8 cellular contexts compared by ENCODE assay signal in the genomic region with DNA sequence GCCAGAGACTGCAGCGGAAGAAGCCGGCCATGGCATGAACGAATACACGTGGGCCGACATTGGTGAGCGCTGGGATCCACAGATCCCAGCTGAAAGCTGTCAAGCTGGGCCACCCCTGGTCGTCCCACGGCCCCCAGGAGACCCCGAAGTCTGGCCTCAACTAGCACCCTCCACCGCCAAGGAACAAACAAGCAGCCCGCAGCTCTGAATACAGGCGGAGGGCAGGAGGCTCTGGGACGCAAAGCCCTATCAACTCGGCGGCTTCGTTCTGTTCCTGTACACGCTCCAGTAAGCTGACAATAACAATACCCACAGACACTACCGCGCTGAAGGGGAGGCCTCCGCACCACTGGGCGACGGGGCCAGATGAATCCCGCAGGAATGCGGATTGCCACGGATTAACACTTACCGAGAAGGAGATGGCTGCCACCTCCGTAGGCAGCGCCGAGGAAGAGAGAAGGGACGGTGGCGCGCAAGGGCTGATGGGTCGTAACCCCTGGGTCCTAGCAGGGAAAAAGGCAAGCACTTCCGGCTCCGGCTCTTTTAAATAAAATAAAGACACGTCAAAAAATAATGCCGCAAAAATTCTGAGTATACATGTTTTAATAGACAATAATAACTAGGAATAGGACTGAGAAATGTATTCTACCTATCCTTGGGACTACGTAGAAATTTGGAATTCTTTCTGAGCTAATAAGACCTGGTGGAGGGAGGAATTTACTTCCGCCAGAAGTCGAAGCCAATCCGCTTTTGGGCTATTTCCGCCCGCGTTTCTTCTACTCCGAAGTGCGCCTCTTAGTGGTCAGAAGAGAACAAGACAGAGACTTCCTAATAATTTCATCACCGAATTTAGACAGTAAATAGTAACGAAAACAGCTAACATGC. TPM values are rescaled to one million over a fixed set of nuclear protein-coding genes. Genes with fewer than 3 reads are reported as not detected.
A peak's percentile ranks its signal among the peaks of the same experiment; 100 is the strongest.
DNase-seq lines count a peak whose midpoint lies in the region; ATAC-seq, FAIRE-seq and TF ChIP-seq lines count a peak whose summit lies in the region.

A gene (minus strand): TSS at position 481 of the 885 bp plus-strand sequence. CDS start 1,328 bp downstream, outside the sequence.

- peak within 1 kb of the TSS; percentile 93 for H3K27ac ChIP-seq in H1 (ENCODE audit: low read depth, low read length)

- H3K79me1 ChIP-seq in H1 (ENCODE audit: low read depth, low read length): peaks cover 10% of the 10 kb centered on the region

- peak in 1 of 2 experiments; percentile 26; a peak in 1 of 4 replicates for TF ChIP-seq RAD21 in H1 (IDR thresholded peaks at IDR 0.05 in 1 of 2, conservative IDR thresholded peaks at IDR 0.05 in 1 of 2; ENCODE audit: low read depth in 2 of 2, low read length in 2 of 2)

- peak within 1 kb of the TSS; percentile 95 for H3K4me3 Mint-ChIP-seq in memory B cell

- 2% methylated on average over 48 of the region's 48 CpGs; no CpG with 5 or more reads in 1 of the 2 experiments for WGBS in H1 (ENCODE audit: extremely low coverage in 1 of 2, insufficient coverage in 1 of 2, insufficient read length in 1 of 2, insufficient replicate concordance in 2 of 2, low coverage in 1 of 2, low lambda C conversion rate in 2 of 2, missing lambda C conversion rate in 1 of 2), 2 experiments

- peaks cover 10% of the 10 kb centered on the region for H3K23me2 ChIP-seq in H1 (ENCODE audit: low read depth, low read length)

- no peak within 1 kb of the TSS for H2BK15ac ChIP-seq in H1 (ENCODE audit: low read length)

- H3K4me3 ChIP-seq in H1 (ENCODE audit: extremely low read depth in 1 of 4, insufficient read depth in 2 of 4, low read depth in 3 of 4, low read length in 4 of 4): peak within 1 kb of the TSS; percentile 88 to 100 (median 94)

- peak within 1 kb of the TSS; percentile 95 for H4K91ac ChIP-seq in H1 (replicated peaks; ENCODE audit: insufficient read length, low read length)

- peak within 1 kb of the TSS; percentile 88 for H3K56ac ChIP-seq in H1 (replicated peaks; ENCODE audit: insufficient read length, low read depth, low read length)

- DNase-seq in COR-L47 (lab: John Stamatoyannopoulos, UW) (peak; percentile 78), HT1080 (ENCODE audit: low read depth) (peak; percentile 87), NOMO-1 (lab: John Stamatoyannopoulos, UW; ENCODE audit: unreplicated experiment in 2 of 2) (peak; percentile 80 to 96), H1 (ENCODE audit: low read depth in 1 of 2, low spot score in 2 of 2) (peak; percentile 81 to 86), memory B cell (ENCODE audit: low spot score in 2 of 2) (peak; percentile 77 to 84)
- DNase-seq in stimulated activated CD8-positive, alpha-beta memory T cell treated with anti-CD3 and anti-CD28 coated beads, Interleukin-12 subunit alpha, Interleukin-12 subunit beta, amount 100 ng/mL, for 24 hours (ENCODE audit: extremely low read depth): peak; percentile 57

- peak within 1 kb of the TSS; percentile 96 for H4K5ac ChIP-seq in H1 (ENCODE audit: insufficient read length, low read depth, low read length)

- 0 out of 2 replicates have a peak within 1 kb of the TSS, but pooled peaks have one; percentile 60 for H2BK12ac ChIP-seq in H1 (ENCODE audit: low read depth, low read length)

- H3K79me2 ChIP-seq in H1 (ENCODE audit: control insufficient read depth in 1 of 2, insufficient read depth in 2 of 2, low read length in 2 of 2): peaks cover 21 to 50% of the 10 kb centered on the region in 2 experiments

- H3K23ac ChIP-seq in H1 (ENCODE audit: insufficient read length): no peak within 1 kb of the TSS

- peak within 1 kb of the TSS; percentile 99 for H3K27ac Mint-ChIP-seq in memory B cell

- peak within 1 kb of the TSS; percentile 22; the same call in 1 of the 2 replicates for H2AFZ ChIP-seq in H1 (ENCODE audit: low read length)

- H3K4ac ChIP-seq in H1 (replicated peaks; ENCODE audit: insufficient read length, low read depth, low read length): peak within 1 kb of the TSS; percentile 98

- no peak within 1 kb of the TSS for H3K14ac ChIP-seq in H1 (ENCODE audit: insufficient read length)

- H3K9ac ChIP-seq in H1 (replicated peaks in 1 of 4; ENCODE audit: extremely low read depth in 1 of 4, low read depth in 3 of 4, low read length in 3 of 4): peak within 1 kb of the TSS; percentile 93 to 99 (median 98)

- H3K4me2 ChIP-seq in H1 (ENCODE audit: insufficient read depth in 1 of 2, low read depth in 2 of 2, low read length in 2 of 2): peak within 1 kb of the TSS; percentile 96 to 100

- ATAC-seq in GM21360 (IDR thresholded peaks at IDR 0.05; ENCODE audit: unreplicated experiment): peak; percentile 74
- ATAC-seq in memory B cell (ENCODE audit: low read depth): peak; percentile 86

- peaks cover 13% of the 10 kb centered on the region for H3K36me3 Mint-ChIP-seq in memory B cell

- TF ChIP-seq POLR2A in H1 (IDR thresholded peaks at IDR 0.05; ENCODE audit: control extremely low read depth in 1 of 2, low read depth in 2 of 2, low read length in 2 of 2): peak; percentile 95 to 97

- no peak within 1 kb of the TSS for H2BK20ac ChIP-seq in H1 (ENCODE audit: low read length)

- no peaks in the 10 kb centered on the region for H3K27me3 ChIP-seq in H1 (replicated peaks in 1 of 4; ENCODE audit: control insufficient read depth in 3 of 4, extremely low read depth in 1 of 4, insufficient read depth in 3 of 4, low read length in 3 of 4)

- TF ChIP-seq EP300 in H1 (IDR thresholded peaks at IDR 0.05; ENCODE audit: borderline replicate concordance in 1 of 2, low read depth in 2 of 2, low read length in 2 of 2): no peak

- no peaks in the 10 kb centered on the region for H3K27me3 Mint-ChIP-seq in memory B cell

- H2AK5ac ChIP-seq in H1 (ENCODE audit: low read depth, low read length): peak within 1 kb of the TSS; percentile 95

- peak within 1 kb of the TSS; percentile 95 for H3K18ac ChIP-seq in H1 (ENCODE audit: extremely low read depth, low read length)

- H4K8ac ChIP-seq in H1 (ENCODE audit: extremely low read depth, insufficient read depth, low read length): peak within 1 kb of the TSS; percentile 99

- POLR2A ChIA-PET in activated CD8-positive, alpha-beta memory T cell treated with anti-CD3 and anti-CD28 coated beads for 36 hours (lab: Charles Lee): interaction anchor here (0.6 to 2.8 kb wide), 7 partner anchors 10 to 639 kb away, joined by 3 to 20 read pairs (median 4); a partner anchor contains a TSS
- POLR2A ChIA-PET in H1 (lab: Charles Lee; ENCODE audit: partially characterized antibody): interaction anchor here (0.7 to 20.9 kb wide), 36 partner anchors 19 to 579 kb away, joined by 3 to 661 read pairs (median 4); a partner anchor contains a TSS

- H4K20me1 ChIP-seq in H1 (replicated peaks in 1 of 2; ENCODE audit: control insufficient read depth in 1 of 2, insufficient read depth in 2 of 2, low read length in 2 of 2): peaks cover 21 to 33% of the 10 kb centered on the region in 2 experiments

- H3K36me3 ChIP-seq in H1 (ENCODE audit: control insufficient read depth in 2 of 4, insufficient read depth in 4 of 4, low read length in 3 of 4): peaks cover 33 to 43% (median 41%) of the 10 kb centered on the region in 4 experiments

- peaks cover 4% of the 10 kb centered on the region in 2 experiments; a peak in 3 of 4 replicates for H3K9me3 ChIP-seq in H1 (ENCODE audit: insufficient read depth in 2 of 2, low read depth in 1 of 2, low read length in 1 of 2)

- H3K9me3 Mint-ChIP-seq in memory B cell: no peaks in the 10 kb centered on the region

- peaks cover 5 to 14% (median 10%) of the 10 kb centered on the region in 4 experiments for H3K4me1 ChIP-seq in H1 (replicated peaks in 1 of 4; ENCODE audit: control insufficient read depth in 3 of 4, insufficient read depth in 4 of 4, low read length in 3 of 4)

- H2BK120ac ChIP-seq in H1 (replicated peaks; ENCODE audit: low read depth, low read length): no peak within 1 kb of the TSS

- TF ChIP-seq CTCF in H1 (IDR thresholded peaks at IDR 0.05; ENCODE audit: control extremely low read depth in 1 of 3, insufficient read depth in 1 of 3, low read depth in 1 of 3, low read length in 3 of 3): peak in 2 of 3 experiments; percentile 68 to 84; a peak in 3 of 4 replicates

- peaks cover 35% of the 10 kb centered on the region for H3K4me1 Mint-ChIP-seq in memory B cell

- H2BK5ac ChIP-seq in H1 (ENCODE audit: low read depth, low read length): peak within 1 kb of the TSS; percentile 98

- FAIRE-seq in H1 (lab: Jason Lieb, UNC): peak; percentile 19

- CTCF ChIA-PET in activated CD8-positive, alpha-beta memory T cell treated with anti-CD3 and anti-CD28 coated beads for 36 hours (lab: Charles Lee): interaction anchor here (0.6 to 2.4 kb wide), 16 partner anchors 9 to 151 kb away, joined by 3 to 12 read pairs (median 4); no protein-coding TSS in a partner anchor
- CTCF ChIA-PET in H1 (lab: Charles Lee; ENCODE audit: partially characterized antibody): interaction anchor here (0.6 to 4.3 kb wide), 29 partner anchors 9 to 136 kb away, joined by 3 to 23 read pairs (median 4); no protein-coding TSS in a partner anchor

TF ChIP-seq in H1, 55 proteins besides CTCF, POLR2A, EP300 and RAD21 (continues in another document):
- TF ChIP-seq SP4 (IDR thresholded peaks at IDR 0.05; ENCODE audit: low read length) (0 out of 2 replicates have a peak, but pooled peaks have one; percentile 44), SP1 (IDR thresholded peaks at IDR 0.05; ENCODE audit: low read depth, low read length) (peak; percentile 46; the same call in 1 of the 2 replicates), YY1 (IDR thresholded peaks at IDR 0.05; ENCODE audit: low read depth, low read length) (peak; percentile 84; the same call in 1 of the 2 replicates), RBBP5 (IDR thresholded peaks at IDR 0.05; ENCODE audit: borderline replicate concordance, low read depth, low read length) (no peak), EZH2 (IDR thresholded peaks at IDR 0.05; ENCODE audit: low read depth, low read length, severe bottlenecking) (no peak), ZNF274 (IDR thresholded peaks at IDR 0.05; ENCODE audit: borderline replicate concordance, extremely low read depth, low read length) (no peak), CBX8 (IDR thresholded peaks at IDR 0.05; ENCODE audit: borderline replicate concordance, low read depth, low read length) (no peak)

RNA-seq across cellular contexts. Expression of the gene that starts here (rescaled TPM):
- 2,698 and 2,901 TPM in 2 replicates for total RNA-seq in HT1080 (2014; rRNA removed; shearing (Covaris generic))
- 2,141 and 2,405 TPM in 2 replicates for polyA plus RNA-seq in HT1080 (2015; cell fraction: cytosol; rRNA removed)
- polyA plus RNA-seq in HT1080 (2015; cell fraction: nucleus; rRNA removed): 622 and 638 TPM in 2 replicates
- total RNA-seq in activated CD8-positive, alpha-beta memory T cell treated with anti-CD3 and anti-CD28 coated beads for 36 hours: 1,000 to 10,000 TPM; 2,580 to 2,744 TPM
- total RNA-seq in H1 (2021; fragmentation: NEBNext Ultra II Directional; extraction: Animal tissue kit (Norgen Biotek cat#: 25700)): 1,954 and 2,043 TPM in 2 replicates
- polyA plus RNA-seq in H1 (2011; rRNA removed): 995 and 1,443 TPM in 2 replicates
- polyA plus RNA-seq in H1 (2011; cell fraction: cytosol; rRNA removed): 2,045 TPM
- 1,718 TPM for polyA plus RNA-seq in H1 (2011; cell fraction: nucleus; rRNA removed)
- polyA plus RNA-seq in H1 (2012, experiment 1 of 2): 3,098 to 3,462 TPM (median 3,192 TPM) in 4 replicates
- 2,207 TPM for polyA plus RNA-seq in H1 (2012, experiment 2 of 2)
- 1,804 TPM for polyA plus RNA-seq in H1 (2013, experiment 1 of 2)
- polyA plus RNA-seq in H1 (2013, experiment 2 of 2): 1,790 TPM
- 1,055 and 1,349 TPM in 2 replicates for polyA minus RNA-seq in H1 (2011; rRNA and poly(A)+ RNA removed)
- 973 TPM for polyA minus RNA-seq in H1 (2011; cell fraction: cytosol; rRNA and poly(A)+ RNA removed)
- polyA minus RNA-seq in H1 (2011; cell fraction: nucleus; rRNA and poly(A)+ RNA removed): 656 TPM

Comparison
In these comparisons a context has a peak if more than half of its experiments do, and no peak if none do; other contexts are left out.
1. Peak in every context shown above with its lines: DNase-seq, ATAC-seq, H3K4me3 ChIP-seq and H3K27ac ChIP-seq.